ENCODE assay signal across 16 cellular contexts in genomic region chr5:177603631-177604030, GRCh38. TPM values are rescaled to one million over a fixed set of nuclear protein-coding genes. Genes with fewer than 3 reads are reported as not detected.
DNase-seq lines count a peak whose midpoint lies in the region; ATAC-seq and TF ChIP-seq lines count a peak whose summit lies in the region.
"Had no signal": no experiment of that assay in that cellular context is flagged by ENCODE, and none has a peak within 500 bp of the region (broad histone marks: within the 10 kb centered on the region; RNA-seq: fewer than 3 reads in every experiment).

No MANE protein-coding gene starts in this region.

- H3K4me3 ChIP-seq in RWPE2 (ENCODE audit: severe bottlenecking): no peak overlapping the region
- no peak overlapping the region for H3K4me3 ChIP-seq in osteoblast (ENCODE audit: insufficient read depth, low read length)
- no peak overlapping the region for H3K4me3 ChIP-seq in SJCRH30
- H3K4me3 ChIP-seq: GM12878, GM23338, PC-9 had no signal

- H3K4me1 ChIP-seq in RWPE2 (ENCODE audit: insufficient read depth, poor library complexity, severe bottlenecking) (no peaks in the 10 kb centered on the region), osteoblast (ENCODE audit: insufficient read depth, low read length) (peaks cover 10% of the 10 kb centered on the region), SJCRH30 (0 out of 2 replicates have a peak, but pooled peaks cover 7% of the 10 kb centered on the region)

- H3K27ac ChIP-seq in RWPE2 (ENCODE audit: poor library complexity, severe bottlenecking) (no peak overlapping the region), osteoblast (ENCODE audit: low read depth, low read length) (no peak overlapping the region), SJCRH30 (no peak overlapping the region)
- H3K27ac ChIP-seq: PC-9 had no signal

- no peak overlapping the region for H3K27ac Mint-ChIP-seq in activated CD8-positive, alpha-beta memory T cell treated with anti-CD3 and anti-CD28 coated beads, Interleukin-2, amount 10 ng/mL, durations not matched to agents 7 days and 5 days
- H3K27ac Mint-ChIP-seq: GM23338 had no signal

- no peaks in the 10 kb centered on the region for H3K27me3 ChIP-seq in RWPE2 (ENCODE audit: insufficient read depth, poor library complexity, severe bottlenecking)
- no peaks in the 10 kb centered on the region for H3K27me3 ChIP-seq in osteoblast (ENCODE audit: insufficient read depth, low read length)
- no peaks in the 10 kb centered on the region for H3K27me3 ChIP-seq in SJCRH30

- no peak for ATAC-seq in activated CD8-positive, alpha-beta memory T cell treated with anti-CD3 and anti-CD28 coated beads, Interleukin-2, amount 10 ng/mL, durations not matched to agents 7 days and 5 days
- no peak for ATAC-seq in RWPE2 (ENCODE audit: low read depth)
- ATAC-seq in left lobe of liver: no peak
- ATAC-seq: GM12878, GM23338 had no signal

- peak; percentile 23 for DNase-seq in activated CD8-positive, alpha-beta memory T cell treated with anti-CD3 and anti-CD28 coated beads, Interleukin-2, amount 10 ng/mL, durations not matched to agents 7 days and 5 days
- no peak for DNase-seq in activated CD8-positive, alpha-beta memory T cell treated with anti-CD3 and anti-CD28 coated beads for 24 hours
- DNase-seq in RWPE2 (ENCODE audit: low spot score) (peak; percentile 55), left lobe of liver (ENCODE audit: low spot score) (peak; percentile 16), osteoblast (ENCODE audit: insufficient read length, low spot score, missing footprints) (peak; percentile 44), SJCRH30 (no peak), NCI-H82 treated with DMSO at 0.1 percent for 48 hours (lab: John Stamatoyannopoulos, UW; ENCODE audit: unreplicated experiment) (no peak), NCI-H187 (lab: John Stamatoyannopoulos, UW) (no peak)
- DNase-seq: DMS 273 treated with DMSO at 0.1 percent for 48 hours, GDM1, NCI-H1930, NCI-H2171, NCI-H774, PC-9 had no signal

- peaks cover 21% of the 10 kb centered on the region for H4K20me1 ChIP-seq in osteoblast (ENCODE audit: insufficient read depth, low read length)

- no peaks in the 10 kb centered on the region for H3K9me3 Mint-ChIP-seq in activated CD8-positive, alpha-beta memory T cell treated with anti-CD3 and anti-CD28 coated beads, Interleukin-2, amount 10 ng/mL, durations not matched to agents 7 days and 5 days (ENCODE audit: low read depth)

- no peak overlapping the region for H2AFZ ChIP-seq in osteoblast (ENCODE audit: low read length)
- H2AFZ ChIP-seq: GM23338, PC-9 had no signal

- CTCF ChIA-PET in activated CD8-positive, alpha-beta memory T cell treated with anti-CD3 and anti-CD28 coated beads, Interleukin-2, amount 10 ng/mL, durations not matched to agents 7 days and 5 days (lab: Charles Lee): no interaction called here

- H3K27me3 Mint-ChIP-seq in activated CD8-positive, alpha-beta memory T cell treated with anti-CD3 and anti-CD28 coated beads, Interleukin-2, amount 10 ng/mL, durations not matched to agents 7 days and 5 days: no peaks in the 10 kb centered on the region

- H3K36me3 ChIP-seq in RWPE2 (ENCODE audit: low read depth) (no peaks in the 10 kb centered on the region), osteoblast (ENCODE audit: insufficient read depth, low read length) (peaks cover 3% of the 10 kb centered on the region), SJCRH30 (no peaks in the 10 kb centered on the region)

- H3K9me3 ChIP-seq in RWPE2 (ENCODE audit: severe bottlenecking): no peaks in the 10 kb centered on the region
- no peaks in the 10 kb centered on the region for H3K9me3 ChIP-seq in osteoblast (ENCODE audit: low read depth, low read length)
- H3K9me3 ChIP-seq in SJCRH30 (replicated peaks): no peaks in the 10 kb centered on the region

- peaks cover 23% of the 10 kb centered on the region for H3K79me2 ChIP-seq in osteoblast (ENCODE audit: insufficient read depth, low read length)

- peaks cover 17% of the 10 kb centered on the region for H3K4me1 Mint-ChIP-seq in activated CD8-positive, alpha-beta memory T cell treated with anti-CD3 and anti-CD28 coated beads, Interleukin-2, amount 10 ng/mL, durations not matched to agents 7 days and 5 days

- H3K36me3 Mint-ChIP-seq in activated CD8-positive, alpha-beta memory T cell treated with anti-CD3 and anti-CD28 coated beads, Interleukin-2, amount 10 ng/mL, durations not matched to agents 7 days and 5 days: no peaks in the 10 kb centered on the region

- H3K4me2 ChIP-seq in osteoblast (ENCODE audit: insufficient read depth, low read length): no peak overlapping the region
- H3K4me2 ChIP-seq: GM23338, PC-9 had no signal

- no peak overlapping the region for H3K4me3 Mint-ChIP-seq in activated CD8-positive, alpha-beta memory T cell treated with anti-CD3 and anti-CD28 coated beads, Interleukin-2, amount 10 ng/mL, durations not matched to agents 7 days and 5 days
- H3K4me3 Mint-ChIP-seq: GM23338 had no signal

- TF ChIP-seq CTCF in RWPE2 (IDR thresholded peaks at IDR 0.05; ENCODE audit: poor library complexity, severe bottlenecking) (no peak), osteoblast (IDR thresholded peaks at IDR 0.05; ENCODE audit: extremely low read depth, low read depth, low read length) (no peak)

RNA-seq across cellular contexts. Expression of gene B4GALT7, which starts 3.7 kb away (rescaled TPM):
- total RNA-seq in activated CD8-positive, alpha-beta memory T cell treated with anti-CD3 and anti-CD28 coated beads, Interleukin-2, amount 10 ng/mL, durations not matched to agents 7 days and 5 days: 10 to 100 TPM; 16.8 to 17.2 TPM
- total RNA-seq in left lobe of liver (13.5 TPM), osteoblast (25.6 and 26.8 TPM in 2 replicates)
- 17.4 and 22.3 TPM in 2 replicates for total RNA-seq in SJCRH30 (2014; rRNA removed; shearing (Covaris generic))

RNA-seq across cellular contexts. Expression of gene TMED9, which starts 11.6 kb away (rescaled TPM):
- 100 to 1,000 TPM in 1 of 2 experiments, 10 to 100 TPM in 1; 99.9 to 111 TPM for total RNA-seq in activated CD8-positive, alpha-beta memory T cell treated with anti-CD3 and anti-CD28 coated beads, Interleukin-2, amount 10 ng/mL, durations not matched to agents 7 days and 5 days
- 135 TPM for total RNA-seq in left lobe of liver
- 93.4 and 96.6 TPM in 2 replicates for total RNA-seq in osteoblast
- 70.9 and 76.2 TPM in 2 replicates for total RNA-seq in SJCRH30 (2014; rRNA removed; shearing (Covaris generic))

RNA-seq across cellular contexts. Expression of gene FAM193B, which starts 49.3 kb away (rescaled TPM):
- 100 to 1,000 TPM in 1 of 2 experiments, 10 to 100 TPM in 1; 77.5 to 116 TPM for total RNA-seq in activated CD8-positive, alpha-beta memory T cell treated with anti-CD3 and anti-CD28 coated beads, Interleukin-2, amount 10 ng/mL, durations not matched to agents 7 days and 5 days
- total RNA-seq in left lobe of liver (69.0 TPM), osteoblast (29.2 and 32.6 TPM in 2 replicates)
- 30.8 and 33.8 TPM in 2 replicates for total RNA-seq in SJCRH30 (2014; rRNA removed; shearing (Covaris generic))

Comparison
In these comparisons a context has a peak if more than half of its experiments do, and no peak if none do; other contexts are left out.
1. DNase-seq: peak in activated CD8-positive, alpha-beta memory T cell treated with anti-CD3 and anti-CD28 coated beads, Interleukin-2, amount 10 ng/mL, durations not matched to agents 7 days and 5 days (single experiment), RWPE2 (single experiment), left lobe of liver (single experiment) and osteoblast (single experiment); none in activated CD8-positive, alpha-beta memory T cell treated with anti-CD3 and anti-CD28 coated beads for 24 hours (single experiment), SJCRH30 (0 of 2), NCI-H82 treated with DMSO at 0.1 percent for 48 hours (single experiment) and NCI-H187 (0 of 2).